27 cellular contexts compared by ENCODE assay signal in the genomic region with DNA sequence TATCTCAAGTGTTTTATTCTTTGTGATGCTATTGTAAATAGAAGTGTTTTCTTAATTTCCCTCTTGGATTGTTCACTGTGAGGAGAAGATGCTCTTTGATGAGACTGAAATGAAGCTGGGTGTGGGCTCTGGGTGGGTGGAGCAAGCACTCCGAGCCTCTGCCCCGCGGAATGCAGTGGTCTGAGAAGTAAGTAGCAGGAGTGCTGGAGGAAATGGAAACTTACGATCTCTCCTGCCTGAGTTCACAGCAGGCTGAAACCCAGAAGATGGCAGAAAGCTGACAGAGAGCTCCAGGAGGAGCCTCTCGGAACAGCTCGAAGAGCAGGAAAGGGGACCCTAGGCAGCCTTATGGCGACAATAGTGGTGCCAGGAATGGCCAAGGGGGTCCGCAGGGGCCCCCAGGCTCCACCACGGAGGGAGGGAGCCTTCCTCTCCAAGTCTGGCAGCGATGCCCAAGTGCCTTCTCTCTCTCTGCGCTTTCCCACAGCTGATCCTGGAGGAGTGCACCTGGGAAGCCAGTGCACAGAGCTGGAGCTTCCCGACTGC.
DNase-seq lines count a peak whose midpoint lies in the region; TF ChIP-seq lines count a peak whose summit lies in the region.
"Had no signal": no experiment of that assay in that cellular context is flagged by ENCODE, and none has a peak within 500 bp of the region (broad histone marks: within the 10 kb centered on the region; RNA-seq: fewer than 3 reads in every experiment).

No MANE protein-coding gene starts in this region.

- no peak overlapping the region for H2BK120ac ChIP-seq in mesenchymal stem cell (ENCODE audit: low read depth, low read length)

- peak overlapping the region; percentile 55 to 64 for H3K18ac ChIP-seq in mesenchymal stem cell (ENCODE audit: low read depth in 1 of 2, low read length in 2 of 2)

- H3K9me3 ChIP-seq in mesenchymal stem cell (ENCODE audit: control insufficient read depth, low read length): no peaks in the 10 kb centered on the region
- H3K9me3 ChIP-seq: BE2C, body of pancreas, colonic mucosa, mucosa of descending colon, psoas muscle had no signal

- no peak overlapping the region for H3K27ac Mint-ChIP-seq in chondrocyte (ENCODE audit: unreplicated experiment)
- no peak overlapping the region for H3K27ac Mint-ChIP-seq in type B pancreatic cell
- H3K27ac Mint-ChIP-seq: activated naive CD8-positive, alpha-beta T cell treated with anti-CD3 and anti-CD28 coated beads, Interleukin-2, amount 10 ng/mL, durations not matched to agents 7 days and 5 days; stimulated activated naive B cell treated with anti-CD40 and anti-IgM and Interleukin-4, amounts not matched to agents 10 μg/mL and 1 μg/mL and 100 μg/mL, for 72 hours had no signal

- H3K36me3 Mint-ChIP-seq in chondrocyte (ENCODE audit: low read depth): peaks cover 3% of the 10 kb centered on the region
- H3K36me3 Mint-ChIP-seq in type B pancreatic cell: no peaks in the 10 kb centered on the region
- H3K36me3 Mint-ChIP-seq: activated naive CD8-positive, alpha-beta T cell treated with anti-CD3 and anti-CD28 coated beads, Interleukin-2, amount 10 ng/mL, durations not matched to agents 7 days and 5 days; stimulated activated naive B cell treated with anti-CD40 and anti-IgM and Interleukin-4, amounts not matched to agents 10 μg/mL and 1 μg/mL and 100 μg/mL, for 72 hours had no signal

- H3K4me2 ChIP-seq in mesenchymal stem cell (ENCODE audit: low read length, poor library complexity, severe bottlenecking): no peak overlapping the region

- WGBS in mesenchymal stem cell: 68% methylated on average over 11 of the region's 12 CpGs

- H3K27me3 Mint-ChIP-seq in chondrocyte (ENCODE audit: low read depth) (no peaks in the 10 kb centered on the region), type B pancreatic cell (peaks cover 3% of the 10 kb centered on the region)

- TF ChIP-seq CTCF in chondrocyte (IDR thresholded peaks at IDR 0.05): no peak
- no peak for TF ChIP-seq CTCF in type B pancreatic cell (conservative IDR thresholded peaks at IDR 0.05)

- no peak overlapping the region for H3K23ac ChIP-seq in mesenchymal stem cell (ENCODE audit: low read length in 2 of 2)

- no peak overlapping the region for H2AFZ ChIP-seq in mesenchymal stem cell (ENCODE audit: low read depth, low read length)

- H3K36me3 ChIP-seq in mesenchymal stem cell (ENCODE audit: control insufficient read depth in 1 of 2, insufficient read depth in 2 of 2, low read depth in 1 of 2, low read length in 2 of 2): peaks cover 3 to 29% of the 10 kb centered on the region in 2 experiments
- H3K36me3 ChIP-seq: colonic mucosa had no signal

- H3K4me1 Mint-ChIP-seq in chondrocyte (ENCODE audit: low read depth) (peaks cover 12% of the 10 kb centered on the region), type B pancreatic cell (ENCODE audit: unreplicated experiment) (peaks cover 5% of the 10 kb centered on the region)
- H3K4me1 Mint-ChIP-seq: activated naive CD8-positive, alpha-beta T cell treated with anti-CD3 and anti-CD28 coated beads, Interleukin-2, amount 10 ng/mL, durations not matched to agents 7 days and 5 days; stimulated activated naive B cell treated with anti-CD40 and anti-IgM and Interleukin-4, amounts not matched to agents 10 μg/mL and 1 μg/mL and 100 μg/mL, for 72 hours had no signal

- H2BK12ac ChIP-seq in mesenchymal stem cell (ENCODE audit: low read length in 2 of 2): peak overlapping the region; percentile 33 to 73

- no peak overlapping the region for H3K14ac ChIP-seq in mesenchymal stem cell (ENCODE audit: low read length in 2 of 2)

- H3K79me1 ChIP-seq in mesenchymal stem cell (replicated peaks; ENCODE audit: low read length, poor library complexity, severe bottlenecking): no peaks in the 10 kb centered on the region

- H3K9me3 Mint-ChIP-seq in chondrocyte (ENCODE audit: low read depth) (no peaks in the 10 kb centered on the region), type B pancreatic cell (no peaks in the 10 kb centered on the region)
- H3K9me3 Mint-ChIP-seq: activated naive CD8-positive, alpha-beta T cell treated with anti-CD3 and anti-CD28 coated beads, Interleukin-2, amount 10 ng/mL, durations not matched to agents 7 days and 5 days; neural crest cell; stimulated activated naive B cell treated with anti-CD40 and anti-IgM and Interleukin-4, amounts not matched to agents 10 μg/mL and 1 μg/mL and 100 μg/mL, for 72 hours had no signal

- no peak overlapping the region for H3K27ac ChIP-seq in mesenchymal stem cell (ENCODE audit: low read length, poor library complexity, severe bottlenecking)
- H3K27ac ChIP-seq: body of pancreas, colonic mucosa, psoas muscle, skin epidermis had no signal

- DNase-seq in activated CD8-positive, alpha-beta memory T cell treated with anti-CD3 and anti-CD28 coated beads for 24 hours: peak; percentile 37
- no peak for DNase-seq in activated CD8-positive, alpha-beta memory T cell treated with anti-CD3 and anti-CD28 coated beads, Interleukin-2, amount 50 U/mL, for 4 hours
- peak; percentile 46 for DNase-seq in chondrocyte (ENCODE audit: low spot score)
- peak; percentile 50 for DNase-seq in mesenchymal stem cell
- peak; percentile 40 for DNase-seq in type B pancreatic cell (ENCODE audit: extremely low spot score, unreplicated experiment)
- DNase-seq in SHP77 treated with DMSO at 0.1 percent for 48 hours (lab: John Stamatoyannopoulos, UW): no peak
- no peak for DNase-seq in 8988T
- no peak for DNase-seq in stimulated activated CD4-positive, alpha-beta T cell treated with anti-CD3 and anti-CD28 coated beads, Interleukin-4, amount 100 ng/mL, for 4 hours
- DNase-seq: activated CD4-positive, alpha-beta T cell treated with anti-CD3 and anti-CD28 coated beads for 4 hours; activated effector memory CD4-positive, alpha-beta T cell treated with Interleukin-2 at 50 U/mL for 16 hours; activated naive CD8-positive, alpha-beta T cell treated with anti-CD3 and anti-CD28 coated beads, Interleukin-2, amount 10 ng/mL, durations not matched to agents 7 days and 5 days; BE2C; colonic mucosa; COR-L47; DMS79 treated with DMSO at 0.1 percent for 48 hours; Kasumi-1; left colon; mucosa of descending colon; NCI-H187 treated with DMSO at 0.1 percent for 48 hours; NCI-H82; psoas muscle; SHP77; stimulated activated CD4-positive, alpha-beta T cell treated with anti-CD3 and anti-CD28 coated beads, Interleukin-2, amount 100 ng/mL, for 24 hours; stimulated activated naive B cell treated with anti-CD40 and anti-IgM and Interleukin-4, amounts not matched to agents 10 μg/mL and 1 μg/mL and 100 μg/mL, for 72 hours had no signal

- H3K4me3 Mint-ChIP-seq in chondrocyte (ENCODE audit: unreplicated experiment) (no peak overlapping the region), type B pancreatic cell (no peak overlapping the region)
- H3K4me3 Mint-ChIP-seq: activated naive CD8-positive, alpha-beta T cell treated with anti-CD3 and anti-CD28 coated beads, Interleukin-2, amount 10 ng/mL, durations not matched to agents 7 days and 5 days; neural crest cell; stimulated activated naive B cell treated with anti-CD40 and anti-IgM and Interleukin-4, amounts not matched to agents 10 μg/mL and 1 μg/mL and 100 μg/mL, for 72 hours had no signal

- H3K4me3 ChIP-seq in mesenchymal stem cell (ENCODE audit: insufficient read depth in 1 of 2, low read depth in 1 of 2, low read length in 2 of 2): no peak overlapping the region
- H3K4me3 ChIP-seq: body of pancreas, colonic mucosa, mucosa of descending colon, psoas muscle, skin epidermis had no signal

- peak overlapping the region in 1 of 2 experiments; percentile 66 for H3K4ac ChIP-seq in mesenchymal stem cell (ENCODE audit: low read depth in 1 of 2, low read length in 2 of 2)

- peak overlapping the region; percentile 21 for H4K8ac ChIP-seq in mesenchymal stem cell (ENCODE audit: low read length)

- no peak overlapping the region for H2AK5ac ChIP-seq in mesenchymal stem cell (ENCODE audit: low read length, severe bottlenecking)

- no peak overlapping the region for H2BK5ac ChIP-seq in mesenchymal stem cell (ENCODE audit: low read depth, low read length, poor library complexity, severe bottlenecking)

- H3K4me1 ChIP-seq in mesenchymal stem cell (ENCODE audit: control insufficient read depth, insufficient read depth, low read depth, low read length): peaks cover 8% of the 10 kb centered on the region
- H3K4me1 ChIP-seq: BE2C, body of pancreas, colonic mucosa, psoas muscle had no signal

- H3K9ac ChIP-seq in mesenchymal stem cell (ENCODE audit: low read length): no peak overlapping the region

- peak overlapping the region; percentile 60 for H2BK15ac ChIP-seq in mesenchymal stem cell (ENCODE audit: low read depth, poor library complexity, severe bottlenecking)

- no peaks in the 10 kb centered on the region for H3K27me3 ChIP-seq in mesenchymal stem cell (ENCODE audit: control insufficient read depth in 1 of 2, insufficient read depth in 1 of 2, low read length in 2 of 2)
- H3K27me3 ChIP-seq: BE2C, body of pancreas, colonic mucosa had no signal

- peak overlapping the region; percentile 75 for H4K91ac ChIP-seq in mesenchymal stem cell (ENCODE audit: low read length)

Comparison
In these comparisons a context has a peak if more than half of its experiments do, and no peak if none do; other contexts are left out.
1. DNase-seq: peak in activated CD8-positive, alpha-beta memory T cell treated with anti-CD3 and anti-CD28 coated beads for 24 hours (single experiment), chondrocyte (single experiment), mesenchymal stem cell (single experiment) and type B pancreatic cell (single experiment); none in activated CD8-positive, alpha-beta memory T cell treated with anti-CD3 and anti-CD28 coated beads, Interleukin-2, amount 50 U/mL, for 4 hours (single experiment), SHP77 treated with DMSO at 0.1 percent for 48 hours (single experiment), 8988T (single experiment) and stimulated activated CD4-positive, alpha-beta T cell treated with anti-CD3 and anti-CD28 coated beads, Interleukin-4, amount 100 ng/mL, for 4 hours (0 of 2).